ENCODE assay signal across 20 cellular contexts in the genomic region with DNA sequence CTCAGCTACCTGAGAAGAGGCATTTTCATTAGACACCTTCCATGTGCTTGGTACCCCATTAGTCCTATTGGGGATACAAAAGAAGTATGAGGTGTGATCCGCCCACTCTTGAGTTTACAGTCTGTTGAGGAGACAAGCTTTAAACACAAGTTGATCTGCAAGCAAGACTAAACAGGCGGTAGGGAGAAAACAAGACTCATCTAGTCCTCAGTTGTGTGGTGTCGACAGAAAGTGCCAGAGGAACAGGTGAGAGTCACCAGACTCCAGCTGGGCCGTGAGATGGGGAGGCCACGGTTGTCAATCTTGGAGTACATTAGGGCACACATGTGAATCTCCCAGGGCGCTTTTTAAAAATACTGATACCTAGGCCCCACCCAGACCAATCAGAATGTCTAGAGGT. TPM values are rescaled to one million over a fixed set of nuclear protein-coding genes. Genes with fewer than 3 reads are reported as not detected.
DNase-seq lines count a peak whose midpoint lies in the region; ATAC-seq and TF ChIP-seq lines count a peak whose summit lies in the region.
"Had no signal": no experiment of that assay in that cellular context is flagged by ENCODE, and none has a peak within 500 bp of the region (broad histone marks: within the 10 kb centered on the region; RNA-seq: fewer than 3 reads in every experiment).

No MANE protein-coding gene starts in this region.

- no peaks in the 10 kb centered on the region for H3K27me3 Mint-ChIP-seq in stimulated activated naive CD8-positive, alpha-beta T cell treated with anti-CD3 and anti-CD28 coated beads, Interleukin-15, Interleukin-2, amounts not matched to agents 100 ng/mL and 50 ng/mL, for 24 hours
- H3K27me3 Mint-ChIP-seq in stimulated activated naive CD8-positive, alpha-beta T cell treated with anti-CD3 and anti-CD28 coated beads, Interleukin-15, amount 100 ng/mL, for 72 hours = no peaks in the 10 kb centered on the region
- no peaks in the 10 kb centered on the region for H3K27me3 Mint-ChIP-seq in activated T-helper 2 cell treated with anti-CD3 and anti-CD28 coated beads, Interferon-gamma antibody, Interleukin-2, Interleukin-4, amounts not matched to agents 10 μg/mL and 5 μg/mL and 100 μg/mL, durations not matched to agents 14 hours and 24 hours and 36 hours (ENCODE audit: low read depth)
- H3K27me3 Mint-ChIP-seq: activated CD8-positive, alpha-beta memory T cell treated with anti-CD3 and anti-CD28 coated beads, Interleukin-2, amount 10 ng/mL, durations not matched to agents 7 days and 5 days had no signal

- H3K4me3 ChIP-seq in aorta (ENCODE audit: low read length in 2 of 2) (no peak overlapping the region), gastroesophageal sphincter (no peak overlapping the region)
- H3K4me3 ChIP-seq: left ventricle myocardium inferior, smooth muscle cell had no signal

- peak overlapping the region; percentile 58 for H3K27ac Mint-ChIP-seq in stimulated activated naive CD8-positive, alpha-beta T cell treated with anti-CD3 and anti-CD28 coated beads, Interleukin-15, Interleukin-2, amounts not matched to agents 100 ng/mL and 50 ng/mL, for 24 hours
- H3K27ac Mint-ChIP-seq in stimulated activated naive CD8-positive, alpha-beta T cell treated with anti-CD3 and anti-CD28 coated beads, Interleukin-15, amount 100 ng/mL, for 72 hours = peak overlapping the region in 1 of 2 donors; percentile 23
- peak overlapping the region; percentile 77 for H3K27ac Mint-ChIP-seq in activated T-helper 2 cell treated with anti-CD3 and anti-CD28 coated beads, Interferon-gamma antibody, Interleukin-2, Interleukin-4, amounts not matched to agents 10 μg/mL and 5 μg/mL and 100 μg/mL, durations not matched to agents 14 hours and 24 hours and 36 hours
- H3K27ac Mint-ChIP-seq: activated CD8-positive, alpha-beta memory T cell treated with anti-CD3 and anti-CD28 coated beads, Interleukin-2, amount 10 ng/mL, durations not matched to agents 7 days and 5 days; endodermal cell had no signal

- H3K9me3 ChIP-seq in aorta (ENCODE audit: control insufficient read depth, low read length) (no peaks in the 10 kb centered on the region), gastroesophageal sphincter (no peaks in the 10 kb centered on the region)
- H3K9me3 ChIP-seq: Caco-2, left ventricle myocardium inferior had no signal

- 95 to 96% methylated on average over 6 of the region's 6 CpGs for WGBS in aorta, 2 donors
- WGBS in gastroesophageal sphincter (ENCODE audit: low coverage in 1 of 2), 2 donors = 100% methylated on average over 2 to 3 of the region's 6 CpGs

- no peak for TF ChIP-seq POLR2A in gastroesophageal sphincter (IDR thresholded peaks at IDR 0.05)

- no peak for ATAC-seq in stimulated activated naive CD8-positive, alpha-beta T cell treated with anti-CD3 and anti-CD28 coated beads, Interleukin-15, amount 100 ng/mL, for 72 hours
- ATAC-seq in foreskin keratinocyte (peak; percentile 45), aorta (ENCODE audit: low FRiP score) (no peak), gastroesophageal sphincter (no peak)
- ATAC-seq: activated CD8-positive, alpha-beta memory T cell treated with anti-CD3 and anti-CD28 coated beads, Interleukin-2, amount 10 ng/mL, durations not matched to agents 7 days and 5 days had no signal

- intact Hi-C loops in activated T-helper 2 cell treated with anti-CD3 and anti-CD28 coated beads, Interferon-gamma antibody, Interleukin-2, Interleukin-4, amounts not matched to agents 10 μg/mL and 5 μg/mL and 100 μg/mL, durations not matched to agents 14 hours and 24 hours and 36 hours (cut with micrococcal nuclease) = no loop called here
- intact Hi-C loops in aorta (cut with DNase I) = loop anchor here in 1 of 2 donors (5.0 kb wide), 1 partner anchor 775 kb away; no protein-coding TSS in a partner anchor

- H3K4me1 Mint-ChIP-seq in stimulated activated naive CD8-positive, alpha-beta T cell treated with anti-CD3 and anti-CD28 coated beads, Interleukin-15, Interleukin-2, amounts not matched to agents 100 ng/mL and 50 ng/mL, for 24 hours (ENCODE audit: low read depth) = peaks cover 85% of the 10 kb centered on the region
- H3K4me1 Mint-ChIP-seq in stimulated activated naive CD8-positive, alpha-beta T cell treated with anti-CD3 and anti-CD28 coated beads, Interleukin-15, amount 100 ng/mL, for 72 hours = peaks cover 91% of the 10 kb centered on the region
- H3K4me1 Mint-ChIP-seq in activated T-helper 2 cell treated with anti-CD3 and anti-CD28 coated beads, Interferon-gamma antibody, Interleukin-2, Interleukin-4, amounts not matched to agents 10 μg/mL and 5 μg/mL and 100 μg/mL, durations not matched to agents 14 hours and 24 hours and 36 hours (ENCODE audit: low read depth) = peaks cover 73% of the 10 kb centered on the region

- peaks cover 59% of the 10 kb centered on the region for H3K36me3 Mint-ChIP-seq in stimulated activated naive CD8-positive, alpha-beta T cell treated with anti-CD3 and anti-CD28 coated beads, Interleukin-15, Interleukin-2, amounts not matched to agents 100 ng/mL and 50 ng/mL, for 24 hours (ENCODE audit: low read depth)
- peaks cover 58% of the 10 kb centered on the region for H3K36me3 Mint-ChIP-seq in activated T-helper 2 cell treated with anti-CD3 and anti-CD28 coated beads, Interferon-gamma antibody, Interleukin-2, Interleukin-4, amounts not matched to agents 10 μg/mL and 5 μg/mL and 100 μg/mL, durations not matched to agents 14 hours and 24 hours and 36 hours (ENCODE audit: low read depth)
- H3K36me3 Mint-ChIP-seq: immature natural killer cell had no signal

- H3K4me3 Mint-ChIP-seq in stimulated activated naive CD8-positive, alpha-beta T cell treated with anti-CD3 and anti-CD28 coated beads, Interleukin-15, Interleukin-2, amounts not matched to agents 100 ng/mL and 50 ng/mL, for 24 hours = no peak overlapping the region
- no peak overlapping the region for H3K4me3 Mint-ChIP-seq in stimulated activated naive CD8-positive, alpha-beta T cell treated with anti-CD3 and anti-CD28 coated beads, Interleukin-15, amount 100 ng/mL, for 72 hours
- peak overlapping the region; percentile 64 for H3K4me3 Mint-ChIP-seq in activated T-helper 2 cell treated with anti-CD3 and anti-CD28 coated beads, Interferon-gamma antibody, Interleukin-2, Interleukin-4, amounts not matched to agents 10 μg/mL and 5 μg/mL and 100 μg/mL, durations not matched to agents 14 hours and 24 hours and 36 hours (ENCODE audit: low read depth)
- H3K4me3 Mint-ChIP-seq: activated CD8-positive, alpha-beta memory T cell treated with anti-CD3 and anti-CD28 coated beads, Interleukin-2, amount 10 ng/mL, durations not matched to agents 7 days and 5 days; endodermal cell had no signal

- TF ChIP-seq CTCF in foreskin keratinocyte (conservative IDR thresholded peaks at IDR 0.05) (no peak), gastroesophageal sphincter (IDR thresholded peaks at IDR 0.05) (no peak)

- H3K27ac ChIP-seq in foreskin keratinocyte = no peak overlapping the region
- H3K27ac ChIP-seq in aorta (ENCODE audit: low read depth in 1 of 2, low read length in 2 of 2) = peak overlapping the region; percentile 6 to 33
- no peak overlapping the region for H3K27ac ChIP-seq in gastroesophageal sphincter
- H3K27ac ChIP-seq: left ventricle myocardium inferior had no signal

- H3K27me3 ChIP-seq in foreskin keratinocyte (no peaks in the 10 kb centered on the region), aorta (ENCODE audit: control insufficient read depth in 1 of 2, insufficient read depth in 2 of 2, low read length in 1 of 2) (no peaks in the 10 kb centered on the region), gastroesophageal sphincter (no peaks in the 10 kb centered on the region)

- no peaks in the 10 kb centered on the region for H3K36me3 ChIP-seq in aorta (ENCODE audit: control insufficient read depth in 1 of 2, insufficient read depth in 2 of 2, low read length in 1 of 2)
- no peaks in the 10 kb centered on the region for H3K36me3 ChIP-seq in gastroesophageal sphincter
- H3K36me3 ChIP-seq: left ventricle myocardium inferior had no signal

- H3K4me1 ChIP-seq in foreskin keratinocyte (no peaks in the 10 kb centered on the region), aorta (ENCODE audit: control insufficient read depth in 1 of 2, insufficient read depth in 2 of 2, low read length in 2 of 2) (peaks cover 0 to 14% of the 10 kb centered on the region in 2 donors), gastroesophageal sphincter (no peaks in the 10 kb centered on the region)
- H3K4me1 ChIP-seq: Caco-2 had no signal

- DNase-seq in stimulated activated naive CD8-positive, alpha-beta T cell treated with anti-CD3 and anti-CD28 coated beads, Interleukin-15, amount 100 ng/mL, for 72 hours = no peak
- no peak for DNase-seq in activated T-helper 2 cell treated with anti-CD3 and anti-CD28 coated beads, Interferon-gamma antibody, Interleukin-2, Interleukin-4, amounts not matched to agents 10 μg/mL and 5 μg/mL and 100 μg/mL, durations not matched to agents 14 hours and 24 hours and 36 hours (ENCODE audit: low spot score)
- DNase-seq in foreskin keratinocyte (peak; percentile 23 to 32), aorta (no peak), mesenteric fat pad (ENCODE audit: low spot score) (no peak)
- no peak for DNase-seq in stimulated activated CD4-positive, alpha-beta T cell treated with anti-CD3 and anti-CD28 coated beads, Interleukin-4, amount 100 ng/mL, for 1 hour
- DNase-seq: activated CD8-positive, alpha-beta memory T cell treated with anti-CD3 and anti-CD28 coated beads, Interleukin-2, amount 10 ng/mL, durations not matched to agents 7 days and 5 days; activated effector memory CD4-positive, alpha-beta T cell treated with Interleukin-2 at 50 U/mL for 16 hours; amygdala; Caco-2; endodermal cell; immature natural killer cell; left ventricle myocardium inferior; NCI-H2081 treated with DMSO at 0.1 percent for 48 hours; NCI-H524; stimulated activated CD4-positive, alpha-beta T cell treated with anti-CD3 and anti-CD28 coated beads, Interleukin-2, amount 100 ng/mL, for 48 hours; T-helper 9 cell had no signal

- no peak for TF ChIP-seq EP300 in gastroesophageal sphincter (IDR thresholded peaks at IDR 0.05)

- no peaks in the 10 kb centered on the region for H3K9me3 Mint-ChIP-seq in stimulated activated naive CD8-positive, alpha-beta T cell treated with anti-CD3 and anti-CD28 coated beads, Interleukin-15, Interleukin-2, amounts not matched to agents 100 ng/mL and 50 ng/mL, for 24 hours
- H3K9me3 Mint-ChIP-seq in stimulated activated naive CD8-positive, alpha-beta T cell treated with anti-CD3 and anti-CD28 coated beads, Interleukin-15, amount 100 ng/mL, for 72 hours = no peaks in the 10 kb centered on the region
- no peaks in the 10 kb centered on the region for H3K9me3 Mint-ChIP-seq in activated T-helper 2 cell treated with anti-CD3 and anti-CD28 coated beads, Interferon-gamma antibody, Interleukin-2, Interleukin-4, amounts not matched to agents 10 μg/mL and 5 μg/mL and 100 μg/mL, durations not matched to agents 14 hours and 24 hours and 36 hours
- H3K9me3 Mint-ChIP-seq: endodermal cell, immature natural killer cell had no signal

RNA-seq across cellular contexts. Expression of a gene that starts 10.3 kb away (rescaled TPM):
- 27.9 TPM in 2 replicates for total RNA-seq in activated T-helper 2 cell treated with anti-CD3 and anti-CD28 coated beads, Interferon-gamma antibody, Interleukin-2, Interleukin-4, amounts not matched to agents 10 μg/mL and 5 μg/mL and 100 μg/mL, durations not matched to agents 14 hours and 24 hours and 36 hours
- total RNA-seq in foreskin keratinocyte (11.7 and 13.1 TPM in 2 replicates), aorta (10 to 100 TPM; 12.7 to 15.5 TPM), gastroesophageal sphincter (1 to 10 TPM; 3.4 to 6.5 (median 5.2) TPM), mesenteric fat pad (15.6 TPM)
- polyA plus RNA-seq in foreskin keratinocyte (3.6 and 4.4 TPM in 2 replicates), aorta (1 to 10 TPM; 3.3 to 7.6 TPM)

Comparison
In these comparisons a context has a peak if more than half of its experiments do, and no peak if none do; other contexts are left out.
1. DNase-seq: peak in foreskin keratinocyte (2 of 2); none in stimulated activated naive CD8-positive, alpha-beta T cell treated with anti-CD3 and anti-CD28 coated beads, Interleukin-15, amount 100 ng/mL, for 72 hours (0 of 2), activated T-helper 2 cell treated with anti-CD3 and anti-CD28 coated beads, Interferon-gamma antibody, Interleukin-2, Interleukin-4, amounts not matched to agents 10 μg/mL and 5 μg/mL and 100 μg/mL, durations not matched to agents 14 hours and 24 hours and 36 hours (single experiment), aorta (0 of 2), stimulated activated CD4-positive, alpha-beta T cell treated with anti-CD3 and anti-CD28 coated beads, Interleukin-4, amount 100 ng/mL, for 1 hour (single experiment) and mesenteric fat pad (single experiment).
2. H3K27ac ChIP-seq: peak in aorta (2 of 2); none in foreskin keratinocyte (single experiment) and gastroesophageal sphincter (0 of 4).